ENCODE assay signal across 11 cellular contexts in genomic region chr12:66092559-66093269, GRCh38. TPM values are rescaled to one million over a fixed set of nuclear protein-coding genes. Genes with fewer than 3 reads are reported as not detected.
DNase-seq lines count a peak whose midpoint lies in the region; ATAC-seq lines count a peak whose summit lies in the region.
"Had no signal": no experiment of that assay in that cellular context is flagged by ENCODE, and none has a peak within 500 bp of the region (broad histone marks: within the 10 kb centered on the region; RNA-seq: fewer than 3 reads in every experiment).

No MANE protein-coding gene starts in this region.

- DNase-seq in GM03348 (ENCODE audit: low spot score), result peak; percentile 22
- DNase-seq in adipocyte (ENCODE audit: low read depth), result peak; percentile 67
- peak; percentile 31 for DNase-seq in myocyte (ENCODE audit: low read depth)
- DNase-seq in nucleus accumbens (lab: John Stamatoyannopoulos, UW), result no peak
- no peak for DNase-seq in amygdala (lab: John Stamatoyannopoulos, UW)
- no peak for DNase-seq in putamen (ENCODE audit: low spot score)
- no peak for DNase-seq in NOMO-1 treated with dmso at 0.1 percent for 144 hours (lab: John Stamatoyannopoulos, UW; ENCODE audit: unreplicated experiment)
- DNase-seq: NCI-H524 treated with DMSO at 0.1 percent for 48 hours, right cardiac atrium, T-helper 9 cell had no signal

- ATAC-seq in HG02981 (IDR thresholded peaks at IDR 0.05; ENCODE audit: unreplicated experiment), result peak; percentile 70
- ATAC-seq: right cardiac atrium had no signal

- peak overlapping the region; percentile 48 for H3K4me3 ChIP-seq in adipocyte (ENCODE audit: low read length)

- no peaks in the 10 kb centered on the region for H3K27me3 ChIP-seq in adipocyte (replicated peaks; ENCODE audit: control insufficient read depth, insufficient read depth, low read length)

- no peaks in the 10 kb centered on the region for H3K36me3 ChIP-seq in adipocyte (ENCODE audit: control insufficient read depth, insufficient read depth, low read length, severe bottlenecking)

- no peaks in the 10 kb centered on the region for H3K9me3 ChIP-seq in adipocyte (ENCODE audit: control insufficient read depth, low read length)

- H3K4me1 ChIP-seq in adipocyte (ENCODE audit: control insufficient read depth, insufficient read depth, low read length), result peaks cover 10% of the 10 kb centered on the region

- no peak overlapping the region for H3K9ac ChIP-seq in adipocyte (ENCODE audit: low read length)

RNA-seq across cellular contexts. Expression of gene LLPH, which starts 37.8 kb away (rescaled TPM):
- 16.2 and 19.0 TPM in 2 replicates for total RNA-seq in myocyte
- 17.7 TPM for polyA plus RNA-seq in myocyte (2012)

Comparison
In these comparisons a context has a peak if more than half of its experiments do, and no peak if none do; other contexts are left out.
1. DNase-seq: peak in GM03348 (single experiment), adipocyte (single experiment) and myocyte (single experiment); none in nucleus accumbens (0 of 56), amygdala (0 of 56), putamen (single experiment) and NOMO-1 treated with dmso at 0.1 percent for 144 hours (single experiment).